In genomic region chr7:149804106-149804505, GRCh38 we compare ENCODE assay signal across 13 cellular contexts. TPM values are rescaled to one million over a fixed set of nuclear protein-coding genes. Genes with fewer than 3 reads are reported as not detected.
DNase-seq lines count a peak whose midpoint lies in the region; FAIRE-seq lines count a peak whose summit lies in the region.
"Had no signal": no experiment of that assay in that cellular context is flagged by ENCODE, and none has a peak within 500 bp of the region (broad histone marks: within the 10 kb centered on the region; RNA-seq: fewer than 3 reads in every experiment).

No MANE protein-coding gene starts in this region.

- DNase-seq in DMS 273 treated with DMSO at 0.1 percent for 48 hours (lab: John Stamatoyannopoulos, UW) (peak; percentile 29), NCI-H1694 treated with DMSO at 0.1 percent for 48 hours (lab: John Stamatoyannopoulos, UW) (peak; percentile 72), cerebellum (ENCODE audit: low spot score) (peak; percentile 34), frontal cortex (ENCODE audit: low spot score in 2 of 2) (no peak), NCI-H2081 (lab: John Stamatoyannopoulos, UW) (no peak), superior temporal gyrus (ENCODE audit: extremely low spot score) (no peak)
- DNase-seq: Calu3; CD8-positive, alpha-beta T cell; GDM1; GOT3; H9 had no signal

- FAIRE-seq in frontal cortex (lab: Jason Lieb, UNC) = no peak
- FAIRE-seq: HepG2 had no signal

RNA-seq across cellular contexts. Expression of gene ZNF467, which starts 30.7 kb away (rescaled TPM):
- total RNA-seq in cerebellum (3.2 TPM), frontal cortex (1.6 TPM)
- total RNA-seq: A172, HepG2 had no signal

RNA-seq across cellular contexts. Expression of gene ZNF862, which starts 34.1 kb away (rescaled TPM):
- 18.5 TPM for total RNA-seq in cerebellum
- total RNA-seq in frontal cortex = 5.7 TPM

Comparison
In these comparisons a context has a peak if more than half of its experiments do, and no peak if none do; other contexts are left out.
1. DNase-seq: peak in DMS 273 treated with DMSO at 0.1 percent for 48 hours (single experiment), NCI-H1694 treated with DMSO at 0.1 percent for 48 hours (single experiment) and cerebellum (single experiment); none in frontal cortex (0 of 2), NCI-H2081 (0 of 2) and superior temporal gyrus (single experiment).